Comparison of ENCODE assay signal across 8 cellular contexts in genomic region chrX:81195712-81196111, GRCh38. TPM values are rescaled to one million over a fixed set of nuclear protein-coding genes. Genes with fewer than 3 reads are reported as not detected.
DNase-seq lines count a peak whose midpoint lies in the region; ATAC-seq and TF ChIP-seq lines count a peak whose summit lies in the region.

No MANE protein-coding gene starts in this region.

- peak; percentile 44 for DNase-seq in NCI-H82 treated with DMSO at 0.1 percent for 48 hours (lab: John Stamatoyannopoulos, UW; ENCODE audit: unreplicated experiment)
- DNase-seq in activated CD8-positive, alpha-beta memory T cell treated with anti-CD3 and anti-CD28 coated beads, Interleukin-2, amount 50 U/mL, for 48 hours: peak; percentile 66
- peak; percentile 21 for DNase-seq in fibroblast of gingiva (ENCODE audit: low read depth)
- DNase-seq in omental fat pad (ENCODE audit: low spot score): peak; percentile 38
- DNase-seq in occipital lobe (lab: John Stamatoyannopoulos, UW): no peak

- ATAC-seq in GM19023 (IDR thresholded peaks at IDR 0.05; ENCODE audit: unreplicated experiment) (peak; percentile 91), HG03139 (IDR thresholded peaks at IDR 0.05; ENCODE audit: unreplicated experiment) (peak; percentile 75), omental fat pad (ENCODE audit: low FRiP score) (no peak)

- TF ChIP-seq CTCF in C4-2B (conservative IDR thresholded peaks at IDR 0.05): peak; percentile 68
- peak in 1 of 3 donors; percentile 19 for TF ChIP-seq CTCF in omental fat pad (IDR thresholded peaks at IDR 0.05)

- no peak overlapping the region for H3K27ac ChIP-seq in C4-2B

RNA-seq across cellular contexts. Expression of gene HMGN5, which starts 6.0 kb away (rescaled TPM):
- 1 to 10 TPM; 2.4 to 7.4 (median 3.5) TPM for total RNA-seq in omental fat pad
- total RNA-seq in occipital lobe: 0.31 TPM

RNA-seq across cellular contexts. Expression of gene SH3BGRL, which starts 6.2 kb away (rescaled TPM):
- total RNA-seq in omental fat pad (100 to 1,000 TPM; 103 to 143 (median 122) TPM), occipital lobe (76.1 TPM)
